8 cellular contexts compared by ENCODE assay signal in genomic region chr6:6712258-6712978, GRCh38.
DNase-seq lines count a peak whose midpoint lies in the region; ATAC-seq and TF ChIP-seq lines count a peak whose summit lies in the region.

No MANE protein-coding gene starts in this region.

- TF ChIP-seq CTCF in RWPE2 (IDR thresholded peaks at IDR 0.05; ENCODE audit: poor library complexity, severe bottlenecking) (peak; percentile 59), cardiac muscle cell (IDR thresholded peaks at IDR 0.05; ENCODE audit: low read depth, low read length) (peak; percentile 6), A673 (conservative IDR thresholded peaks at IDR 0.05; ENCODE audit: low read depth, low read length) (no peak)

- ATAC-seq in GM21515 (IDR thresholded peaks at IDR 0.05; ENCODE audit: unreplicated experiment) (peak; percentile 16), RWPE2 (ENCODE audit: low read depth) (peak; percentile 87)

- H3K4me3 Mint-ChIP-seq in stimulated activated naive CD8-positive, alpha-beta T cell treated with anti-CD3 and anti-CD28 coated beads, Interleukin-15, Interleukin-2, amounts not matched to agents 100 ng/mL and 50 ng/mL, for 24 hours: peak overlapping the region; percentile 34

- no peaks in the 10 kb centered on the region for H3K36me3 Mint-ChIP-seq in stimulated activated naive CD8-positive, alpha-beta T cell treated with anti-CD3 and anti-CD28 coated beads, Interleukin-15, Interleukin-2, amounts not matched to agents 100 ng/mL and 50 ng/mL, for 24 hours (ENCODE audit: low read depth)

- H3K4me3 ChIP-seq in RWPE2 (ENCODE audit: severe bottlenecking) (no peak overlapping the region), cardiac muscle cell (no peak overlapping the region), A673 (ENCODE audit: low read depth, low read length, poor library complexity, severe bottlenecking) (no peak overlapping the region)

- H3K9me3 ChIP-seq in RWPE2 (ENCODE audit: severe bottlenecking) (no peaks in the 10 kb centered on the region), cardiac muscle cell (ENCODE audit: low read depth) (no peaks in the 10 kb centered on the region), A673 (ENCODE audit: low read depth, low read length, poor library complexity, severe bottlenecking) (no peaks in the 10 kb centered on the region)

- H3K36me3 ChIP-seq in RWPE2 (ENCODE audit: low read depth) (no peaks in the 10 kb centered on the region), cardiac muscle cell (no peaks in the 10 kb centered on the region), A673 (ENCODE audit: insufficient read depth, low read length, poor library complexity, severe bottlenecking) (no peaks in the 10 kb centered on the region)

- peaks cover 31% of the 10 kb centered on the region for H3K4me1 Mint-ChIP-seq in stimulated activated naive CD8-positive, alpha-beta T cell treated with anti-CD3 and anti-CD28 coated beads, Interleukin-15, Interleukin-2, amounts not matched to agents 100 ng/mL and 50 ng/mL, for 24 hours (ENCODE audit: low read depth)

- H3K27ac Mint-ChIP-seq in stimulated activated naive CD8-positive, alpha-beta T cell treated with anti-CD3 and anti-CD28 coated beads, Interleukin-15, Interleukin-2, amounts not matched to agents 100 ng/mL and 50 ng/mL, for 24 hours: peak overlapping the region; percentile 12

- H3K27ac ChIP-seq in RWPE2 (ENCODE audit: poor library complexity, severe bottlenecking) (peak overlapping the region; percentile 77), cardiac muscle cell (no peak overlapping the region), A673 (ENCODE audit: low read depth, low read length, poor library complexity, severe bottlenecking) (no peak overlapping the region)

- peaks cover 36% of the 10 kb centered on the region for H3K27me3 Mint-ChIP-seq in stimulated activated naive CD8-positive, alpha-beta T cell treated with anti-CD3 and anti-CD28 coated beads, Interleukin-15, Interleukin-2, amounts not matched to agents 100 ng/mL and 50 ng/mL, for 24 hours

- CTCF ChIA-PET in A673 (lab: Charles Lee) (no interaction called here), HEK293T (lab: Yijun Ruan, JAX) (interaction anchor here (2.8 kb wide), 1 partner anchor 16 kb away, joined by 15 read pairs; no protein-coding TSS in a partner anchor)

- DNase-seq in AG08396 (ENCODE audit: low spot score) (peak; percentile 82), RWPE2 (ENCODE audit: low spot score) (peak; percentile 77), cardiac muscle cell (ENCODE audit: low read depth in 1 of 2, low spot score in 1 of 2) (peak in 1 of 2 donors; percentile 85), A673 (ENCODE audit: low spot score) (no peak), HEK293T (ENCODE audit: extremely low spot score) (no peak)
- no peak for DNase-seq in stimulated activated CD4-positive, alpha-beta T cell treated with anti-CD3 and anti-CD28 coated beads, Interleukin-2, amount 100 ng/mL, for 48 hours

- POLR2A ChIA-PET in A673 (lab: Charles Lee; ENCODE audit: low non-redundant PET) (no interaction called here), HEK293T (lab: Yijun Ruan, JAX) (no interaction called here)

- BruUV-seq in A673 (replicated peaks; lab: Mats Ljungman, UMichigan): no TSS peak

- intact Hi-C loops in A673 (cut with micrococcal nuclease; ENCODE audit: unreplicated experiment): no loop called here

- H3K9me3 Mint-ChIP-seq in stimulated activated naive CD8-positive, alpha-beta T cell treated with anti-CD3 and anti-CD28 coated beads, Interleukin-15, Interleukin-2, amounts not matched to agents 100 ng/mL and 50 ng/mL, for 24 hours: no peaks in the 10 kb centered on the region

- H3K4me1 ChIP-seq in RWPE2 (ENCODE audit: insufficient read depth, poor library complexity, severe bottlenecking): peaks cover 13% of the 10 kb centered on the region
- H3K4me1 ChIP-seq in cardiac muscle cell (ENCODE audit: low read depth): peaks cover 5% of the 10 kb centered on the region
- H3K4me1 ChIP-seq in A673 (ENCODE audit: insufficient read depth, low read length, poor library complexity, severe bottlenecking): no peaks in the 10 kb centered on the region

- H3K27me3 ChIP-seq in RWPE2 (ENCODE audit: insufficient read depth, poor library complexity, severe bottlenecking): no peaks in the 10 kb centered on the region
- H3K27me3 ChIP-seq in cardiac muscle cell: no peaks in the 10 kb centered on the region
- H3K27me3 ChIP-seq in A673 (replicated peaks; ENCODE audit: insufficient read depth, low read depth, low read length, poor library complexity): no peaks in the 10 kb centered on the region

TF ChIP-seq in HEK293T, 16 proteins besides CTCF, POLR2A, EP300 and RAD21:
- no peak for TF ChIP-seq ELF4 (IDR thresholded peaks at IDR 0.05)
- TF ChIP-seq BHLHE40 (IDR thresholded peaks at IDR 0.05; ENCODE audit: borderline replicate concordance): no peak
- TF ChIP-seq ARNT (IDR thresholded peaks at IDR 0.05): no peak
- TF ChIP-seq CTBP1 (IDR thresholded peaks at IDR 0.05; ENCODE audit: borderline replicate concordance): no peak
- no peak for TF ChIP-seq ZNF384 (IDR thresholded peaks at IDR 0.05)
- no peak for TF ChIP-seq NFRKB (IDR thresholded peaks at IDR 0.05)
- TF ChIP-seq FOXK2 (IDR thresholded peaks at IDR 0.05): no peak
- TF ChIP-seq LEF1 (IDR thresholded peaks at IDR 0.05; ENCODE audit: borderline replicate concordance): no peak
- TF ChIP-seq TARDBP (IDR thresholded peaks at IDR 0.05): no peak
- no peak for TF ChIP-seq L3MBTL2 (conservative IDR thresholded peaks at IDR 0.05)

Comparison
In these comparisons a context has a peak if more than half of its experiments do, and no peak if none do; other contexts are left out.
1. DNase-seq: peak in AG08396 (single experiment) and RWPE2 (single experiment); none in A673 (single experiment), HEK293T (single experiment) and stimulated activated CD4-positive, alpha-beta T cell treated with anti-CD3 and anti-CD28 coated beads, Interleukin-2, amount 100 ng/mL, for 48 hours (0 of 2).